Comparison of ENCODE assay signal across 1 cellular context in the genomic region with DNA sequence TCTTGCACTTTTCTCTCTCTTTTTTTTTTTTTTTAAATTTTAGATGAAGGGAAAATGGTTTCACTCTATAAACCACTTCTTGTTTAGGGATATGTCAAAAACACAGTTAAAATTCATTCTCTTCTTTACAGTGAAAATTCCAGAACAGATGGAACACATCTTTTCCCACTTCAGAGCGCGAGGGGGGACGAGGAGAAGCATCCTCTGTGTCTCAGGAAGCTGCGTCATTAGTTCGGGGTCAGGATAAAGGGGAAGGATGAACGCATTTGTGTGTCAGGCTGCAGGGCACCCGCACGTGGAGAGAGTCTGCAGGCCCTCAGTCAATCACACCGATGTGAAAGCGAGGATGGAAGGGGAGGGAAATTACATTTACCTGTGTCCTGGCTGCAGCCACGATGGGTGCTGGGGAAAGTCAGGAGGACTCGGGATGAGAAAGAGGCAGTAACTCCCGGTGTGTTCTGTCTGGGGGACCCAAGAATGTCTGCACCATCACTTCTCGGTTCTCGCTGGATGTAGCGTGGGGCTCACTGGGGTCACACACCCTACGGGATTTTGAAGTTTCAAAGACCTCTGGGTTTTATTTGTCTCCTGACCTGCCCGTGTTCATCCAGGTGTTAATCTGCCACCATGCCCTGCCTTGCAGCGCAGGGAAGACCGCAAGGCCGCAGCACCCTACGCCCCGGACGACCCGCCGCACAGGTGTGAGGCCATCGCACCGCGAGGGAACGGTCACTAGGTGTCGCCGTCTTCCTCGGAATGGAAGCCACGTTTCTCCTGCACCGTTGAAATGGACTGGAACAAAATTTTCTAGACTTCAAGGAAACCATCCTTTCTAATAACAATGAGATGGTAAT.
TF ChIP-seq lines count a peak whose summit lies in the region.

No MANE protein-coding gene starts in this region.

TF ChIP-seq in GM23338, 12 proteins besides CTCF, POLR2A, EP300 and RAD21 (continued from another document):
- no peak for TF ChIP-seq REST (IDR thresholded peaks at IDR 0.05; ENCODE audit: unreplicated experiment)
- no peak for TF ChIP-seq ETS1 (IDR thresholded peaks at IDR 0.05)
- no peak for TF ChIP-seq ZNF331 (CRISPR knock-in tag; IDR thresholded peaks at IDR 0.05; ENCODE audit: low read depth)
- no peak for TF ChIP-seq EZH2 (IDR thresholded peaks at IDR 0.05; ENCODE audit: low read depth, unreplicated experiment)
- TF ChIP-seq POLR2AphosphoS5 (IDR thresholded peaks at IDR 0.05; ENCODE audit: low read depth) = no peak
- no peak for TF ChIP-seq CREB1 (CRISPR knock-in tag; IDR thresholded peaks at IDR 0.05; ENCODE audit: low read depth)
- no peak for TF ChIP-seq JUNB (IDR thresholded peaks at IDR 0.05; ENCODE audit: unreplicated experiment)
- no peak for TF ChIP-seq EZH2phosphoT487 (IDR thresholded peaks at IDR 0.05; ENCODE audit: unreplicated experiment)
- TF ChIP-seq ZNF462 (CRISPR knock-in tag; IDR thresholded peaks at IDR 0.05) = no peak
